ENCODE assay signal across 1 cellular context in genomic region chr7:34011017-34011680, GRCh38.
A peak's percentile ranks its signal among the peaks of the same experiment; 100 is the strongest.
TF ChIP-seq lines count a peak whose summit lies in the region.

No MANE protein-coding gene starts in this region.

TF ChIP-seq in IMR-90, 13 proteins besides CTCF, POLR2A, EP300 and RAD21:
- TF ChIP-seq, protein P1, sequence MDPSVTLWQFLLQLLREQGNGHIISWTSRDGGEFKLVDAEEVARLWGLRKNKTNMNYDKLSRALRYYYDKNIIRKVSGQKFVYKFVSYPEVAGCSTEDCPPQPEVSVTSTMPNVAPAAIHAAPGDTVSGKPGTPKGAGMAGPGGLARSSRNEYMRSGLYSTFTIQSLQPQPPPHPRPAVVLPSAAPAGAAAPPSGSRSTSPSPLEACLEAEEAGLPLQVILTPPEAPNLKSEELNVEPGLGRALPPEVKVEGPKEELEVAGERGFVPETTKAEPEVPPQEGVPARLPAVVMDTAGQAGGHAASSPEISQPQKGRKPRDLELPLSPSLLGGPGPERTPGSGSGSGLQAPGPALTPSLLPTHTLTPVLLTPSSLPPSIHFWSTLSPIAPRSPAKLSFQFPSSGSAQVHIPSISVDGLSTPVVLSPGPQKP (IDR thresholded peaks at IDR 0.05; ENCODE audit: borderline replicate concordance, low read depth, low read length), result no peak
- TF ChIP-seq BHLHE40 (IDR thresholded peaks at IDR 0.05; ENCODE audit: low read depth, low read length) (no peak), MAZ (IDR thresholded peaks at IDR 0.05; ENCODE audit: borderline replicate concordance, low read depth, low read length) (no peak), CEBPB (IDR thresholded peaks at IDR 0.05; ENCODE audit: low read depth, low read length) (peak; percentile 70), FOS (IDR thresholded peaks at IDR 0.05; ENCODE audit: low read depth, low read length) (no peak)
